ENCODE assay signal across 11 cellular contexts in the genomic region with DNA sequence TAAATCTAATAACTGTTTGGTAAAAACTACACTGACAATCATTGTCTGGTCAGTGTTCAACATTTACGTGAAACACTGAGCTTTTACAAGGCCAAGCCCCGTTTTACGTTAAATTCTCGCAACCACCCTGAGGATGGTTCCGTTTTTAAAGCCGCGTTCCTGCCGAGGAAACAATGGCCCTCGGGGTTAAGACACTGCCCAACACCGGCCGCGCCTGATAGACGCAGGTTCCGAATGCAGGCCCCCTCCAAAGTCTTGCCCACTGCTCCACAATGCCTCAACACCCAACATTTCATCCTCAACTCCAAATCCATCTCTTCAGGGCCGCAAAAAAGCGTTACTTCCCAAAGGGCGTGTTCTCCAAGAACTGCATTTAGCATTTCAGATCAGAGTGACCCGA. TPM values are rescaled to one million over a fixed set of nuclear protein-coding genes. Genes with fewer than 3 reads are reported as not detected.
A peak's percentile ranks its signal among the peaks of the same experiment; 100 is the strongest.
DNase-seq lines count a peak whose midpoint lies in the region; ATAC-seq, FAIRE-seq and TF ChIP-seq lines count a peak whose summit lies in the region.
"Had no signal": no experiment of that assay in that cellular context is flagged by ENCODE, and none has a peak within 500 bp of the region (broad histone marks: within the 10 kb centered on the region; RNA-seq: fewer than 3 reads in every experiment).

No MANE protein-coding gene starts in this region.

- H3K79me2 ChIP-seq in HepG2 (ENCODE audit: insufficient read depth, low read length): peaks cover 39% of the 10 kb centered on the region
- peaks cover 41% of the 10 kb centered on the region for H3K79me2 ChIP-seq in mammary epithelial cell (ENCODE audit: insufficient read depth, low read length)

- BruUV-seq in HepG2 (replicated peaks; lab: Mats Ljungman, UMichigan): no TSS peak
- no TSS peak for BruUV-seq in mammary epithelial cell (replicated peaks; lab: Mats Ljungman, UMichigan)

- ATAC-seq in HepG2 (no peak), right lobe of liver (no peak), HG02759 (IDR thresholded peaks at IDR 0.05; ENCODE audit: unreplicated experiment) (no peak)

- TF ChIP-seq CTCF in HepG2 (CRISPR knock-in tag; IDR thresholded peaks at IDR 0.05) (no peak), right lobe of liver (IDR thresholded peaks at IDR 0.05) (no peak), mammary epithelial cell (conservative IDR thresholded peaks at IDR 0.05 in 1 of 2, IDR thresholded peaks at IDR 0.05 in 1 of 2; ENCODE audit: extremely low read depth in 1 of 2, insufficient read depth in 1 of 2, low read depth in 1 of 2, low read length in 2 of 2) (no peak)

- H3K9ac ChIP-seq in HepG2 (ENCODE audit: insufficient read depth, low read depth, low read length) (no peak overlapping the region), mammary epithelial cell (ENCODE audit: insufficient read depth, low read length) (no peak overlapping the region)

- H3K27ac ChIP-seq in HepG2 (ENCODE audit: extremely low read length, insufficient read depth, low read length) (no peak overlapping the region), right lobe of liver (no peak overlapping the region), mammary epithelial cell (ENCODE audit: insufficient read depth, low read depth, low read length) (no peak overlapping the region), urinary bladder (ENCODE audit: low read depth) (no peak overlapping the region)
- H3K27ac ChIP-seq: cardiac muscle cell had no signal

- CTCF ChIA-PET in HepG2 (lab: Yijun Ruan, JAX; ENCODE audit: low intra/inter-chr PET ratio, low total read pairs) (no interaction called here), mammary epithelial cell (lab: Charles Lee; ENCODE audit: low non-redundant PET) (no interaction called here)

- H2AFZ ChIP-seq in HepG2 (ENCODE audit: low read length): peak overlapping the region; percentile 77
- H2AFZ ChIP-seq in mammary epithelial cell (ENCODE audit: low read depth, low read length): peak overlapping the region; percentile 95

- WGBS in HepG2 (ENCODE audit: low lambda C conversion rate): 92% methylated on average over 18 of the region's 18 CpGs
- whole genome bisulfite sequencing in right lobe of liver (ENCODE audit: insufficient coverage, low coverage, low lambda C conversion rate, missing lambda C conversion rate): 45% methylated on average over 18 of the region's 18 CpGs
- 68% methylated on average over 18 of the region's 18 CpGs for WGBS in mammary epithelial cell (ENCODE audit: low coverage, missing lambda C conversion rate)
- 51% methylated on average over 18 of the region's 18 CpGs for WGBS in urinary bladder

- no peak for DNase-seq in HepG2 (ENCODE audit: low spot score)
- no peak for DNase-seq in right lobe of liver
- no peak for DNase-seq in mammary epithelial cell
- no peak for DNase-seq in ureter (ENCODE audit: low spot score)
- no peak for DNase-seq in stimulated activated CD4-positive, alpha-beta T cell treated with anti-CD3 and anti-CD28 coated beads, Interleukin-12 subunit alpha, Interleukin-12 subunit beta, amount 100 ng/mL, for 4 hours
- DNase-seq: BE2C, SW 1271 had no signal

- no peaks in the 10 kb centered on the region; a peak in 2 of 5 replicates for H3K27me3 ChIP-seq in HepG2 (ENCODE audit: control insufficient read depth in 1 of 2, insufficient read depth in 2 of 2, low read length in 2 of 2)
- no peaks in the 10 kb centered on the region for H3K27me3 ChIP-seq in right lobe of liver
- no peaks in the 10 kb centered on the region for H3K27me3 ChIP-seq in mammary epithelial cell (ENCODE audit: insufficient read depth, low read length)
- H3K27me3 ChIP-seq in mononuclear cell (ENCODE audit: insufficient read depth, low read length): peaks cover 28% of the 10 kb centered on the region
- H3K27me3 ChIP-seq: BE2C, cardiac muscle cell had no signal

- dilution Hi-C loops in mammary epithelial cell (cut with HindIII; ENCODE audit: low sequenced_read_pairs): no loop called here

- no peak for TF ChIP-seq EP300 in HepG2 (IDR thresholded peaks at IDR 0.05; ENCODE audit: low read depth in 2 of 2, low read length in 2 of 2)
- TF ChIP-seq EP300 in HepG2 (CRISPR knock-in tag; IDR thresholded peaks at IDR 0.05; ENCODE audit: borderline replicate concordance): no peak

- peak overlapping the region; percentile 90 for H3K4me2 ChIP-seq in HepG2 (ENCODE audit: low read depth, low read length)
- peak overlapping the region; percentile 70 for H3K4me2 ChIP-seq in mammary epithelial cell (ENCODE audit: insufficient read depth, low read depth, low read length)

- in situ Hi-C loops in HepG2 (cut with HindIII; ENCODE audit: extremely low pct_ligation_motif_present, low pct_unique_long_range_greater_than_20kb) (no loop called here), mammary epithelial cell (cut with MboI; ENCODE audit: low sequenced_read_pairs in 2 of 2) (no loop called here)

- TF ChIP-seq RAD21 in HepG2 (CRISPR knock-in tag; IDR thresholded peaks at IDR 0.05): no peak

- POLR2A ChIA-PET in HepG2 (lab: Yijun Ruan, JAX): no interaction called here

- H3K4me3 ChIP-seq in HepG2 (replicated peaks in 1 of 3; ENCODE audit: insufficient read depth in 1 of 3, low read depth in 2 of 3, low read length in 3 of 3): no peak overlapping the region; a peak in 1 of 6 replicates
- no peak overlapping the region for H3K4me3 ChIP-seq in right lobe of liver
- H3K4me3 ChIP-seq in mammary epithelial cell (replicated peaks in 1 of 3; ENCODE audit: insufficient read depth in 1 of 3, low read depth in 2 of 3, low read length in 3 of 3): no peak overlapping the region
- peak overlapping the region; percentile 9 for H3K4me3 ChIP-seq in mononuclear cell (ENCODE audit: low read length)
- H3K4me3 ChIP-seq in urinary bladder (ENCODE audit: low read depth, low read length): peak overlapping the region; percentile 82

- TF ChIP-seq POLR2A in HepG2 (IDR thresholded peaks at IDR 0.05; ENCODE audit: insufficient read depth in 1 of 2, low read depth in 2 of 2, low read length in 2 of 2) (no peak), right lobe of liver (IDR thresholded peaks at IDR 0.05) (no peak)

- no peak for FAIRE-seq in HepG2 (lab: Jason Lieb, UNC)

- intact Hi-C loops in HepG2 (cut with micrococcal nuclease; ENCODE audit: unreplicated experiment) (loop anchor here (5.0 kb wide), 1 partner anchor 140 kb away; the partner anchor contains the start of gene HAL), right lobe of liver (cut with DNase I) (no loop called here), mammary epithelial cell (cut with micrococcal nuclease) (no loop called here)

- H4K20me1 ChIP-seq in HepG2 (ENCODE audit: insufficient read depth, low read length) (no peaks in the 10 kb centered on the region; the same call in none of the 2 replicates), mammary epithelial cell (ENCODE audit: insufficient read depth, low read length) (no peaks in the 10 kb centered on the region)

- H3K36me3 ChIP-seq in HepG2 (replicated peaks in 1 of 2; ENCODE audit: control insufficient read depth in 1 of 2, insufficient read depth in 2 of 2, low read length in 2 of 2) (peaks cover 2 to 15% of the 10 kb centered on the region in 2 experiments), right lobe of liver (peaks cover 0 to 11% (median under 1%) of the 10 kb centered on the region in 4 donors), mammary epithelial cell (ENCODE audit: insufficient read depth, low read length) (peaks cover 15% of the 10 kb centered on the region), urinary bladder (ENCODE audit: insufficient read depth) (no peaks in the 10 kb centered on the region)

- H3K4me1 ChIP-seq in HepG2 (ENCODE audit: insufficient read depth, low read length) (peaks cover 55% of the 10 kb centered on the region), right lobe of liver (peaks cover 0 to 15% (median 5%) of the 10 kb centered on the region in 4 donors), mammary epithelial cell (ENCODE audit: insufficient read depth, low read length) (peaks cover 7% of the 10 kb centered on the region), mononuclear cell (ENCODE audit: insufficient read depth, low read length) (peaks cover 25% of the 10 kb centered on the region), urinary bladder (ENCODE audit: insufficient read depth) (no peaks in the 10 kb centered on the region)

- no peaks in the 10 kb centered on the region for H3K9me3 ChIP-seq in HepG2 (ENCODE audit: low read length)
- no peaks in the 10 kb centered on the region for H3K9me3 ChIP-seq in right lobe of liver
- H3K9me3 ChIP-seq in mammary epithelial cell (replicated peaks; ENCODE audit: insufficient read depth, low read length): no peaks in the 10 kb centered on the region
- H3K9me3 ChIP-seq in mononuclear cell (ENCODE audit: low read depth, low read length): no peaks in the 10 kb centered on the region
- H3K9me3 ChIP-seq: BE2C had no signal

RNA-seq across cellular contexts. Expression of gene SNRPF, which starts 1.0 kb away (rescaled TPM):
- total RNA-seq in HepG2 (2016; rRNA removed; fragmentation: Illumina TruSeq; extraction: Trizol) (77.2 and 94.7 TPM in 2 replicates), right lobe of liver (10 to 100 TPM in 3 of 6 experiments, 1 to 10 TPM in 3; 5.8 to 10.4 (median 8.5) TPM), mammary epithelial cell (10 to 100 TPM in 1 of 2 donors, 1 to 10 TPM in 1; 5.5 to 33.7 TPM), mononuclear cell (15.7 TPM), urinary bladder (12.3 TPM), ureter (29.1 TPM)
- 26.9 and 33.1 TPM in 2 replicates for total RNA-seq in HepG2 (2016; cell fraction: cytosol; rRNA removed; fragmentation: Illumina TruSeq; extraction: Trizol; ENCODE audit: low read depth)
- 81.2 and 98.9 TPM in 2 replicates for total RNA-seq in HepG2 (2016; cell fraction: insoluble cytoplasmic fraction; rRNA removed; fragmentation: Illumina TruSeq; extraction: Trizol)
- total RNA-seq in HepG2 (2016; cell fraction: membrane; rRNA removed; fragmentation: Illumina TruSeq; extraction: Trizol): 44.1 and 49.3 TPM in 2 replicates
- 43.9 and 45.5 TPM in 2 replicates for total RNA-seq in HepG2 (2016; cell fraction: nucleus; rRNA removed; fragmentation: Illumina TruSeq; extraction: Trizol)
- polyA plus RNA-seq in HepG2 (2011; rRNA removed) (24.3 and 31.7 TPM in 2 replicates), mammary epithelial cell (32.5 TPM), urinary bladder (21.8 TPM)
- 12.6 and 12.9 TPM in 2 replicates for polyA plus RNA-seq in HepG2 (2011; cell fraction: cytosol; rRNA removed)
- 5.8 TPM in 2 replicates for polyA plus RNA-seq in HepG2 (2011; cell fraction: nucleus; rRNA removed)
- polyA plus RNA-seq in HepG2 (2012): 42.8 and 62.0 TPM in 2 replicates
- polyA plus RNA-seq in HepG2 (2016; cell fraction: cytosol; fragmentation: Illumina TruSeq; extraction: Trizol; ENCODE audit: low read depth): 44.6 and 58.9 TPM in 2 replicates
- 161 and 181 TPM in 2 replicates for polyA plus RNA-seq in HepG2 (2016; cell fraction: insoluble cytoplasmic fraction; fragmentation: Illumina TruSeq; extraction: Trizol; ENCODE audit: low read depth)
- polyA plus RNA-seq in HepG2 (2016; cell fraction: membrane; fragmentation: Illumina TruSeq; extraction: Trizol; ENCODE audit: low read depth): 62.3 and 79.4 TPM in 2 replicates
- 67.6 and 85.9 TPM in 2 replicates for polyA plus RNA-seq in HepG2 (2016; cell fraction: nucleus; fragmentation: Illumina TruSeq; extraction: Trizol; ENCODE audit: insufficient read depth, low read depth)
- 6.8 and 8.3 TPM in 2 replicates for polyA minus RNA-seq in HepG2 (2011; rRNA and poly(A)+ RNA removed; ENCODE audit: low replicate concordance)
- 5.1 and 7.6 TPM in 2 replicates for polyA minus RNA-seq in HepG2 (2011; cell fraction: cytosol; rRNA and poly(A)+ RNA removed)
- polyA minus RNA-seq in HepG2 (2011; cell fraction: nucleus; rRNA and poly(A)+ RNA removed): 24.0 and 29.7 TPM in 2 replicates
- polyA minus RNA-seq in mammary epithelial cell: 28.7 TPM

Comparison
In these comparisons a context has a peak if more than half of its experiments do, and no peak if none do; other contexts are left out.
1. H3K4me3 ChIP-seq: peak in mononuclear cell (single experiment) and urinary bladder (single experiment); none in HepG2 (0 of 3), right lobe of liver (0 of 3) and mammary epithelial cell (0 of 3).